8 cellular contexts compared by ENCODE assay signal in genomic region chr1:28642847-28643635, GRCh38. TPM values are rescaled to one million over a fixed set of nuclear protein-coding genes. Genes with fewer than 3 reads are reported as not detected.
DNase-seq lines count a peak whose midpoint lies in the region; ATAC-seq and TF ChIP-seq lines count a peak whose summit lies in the region.

A gene with protein sequence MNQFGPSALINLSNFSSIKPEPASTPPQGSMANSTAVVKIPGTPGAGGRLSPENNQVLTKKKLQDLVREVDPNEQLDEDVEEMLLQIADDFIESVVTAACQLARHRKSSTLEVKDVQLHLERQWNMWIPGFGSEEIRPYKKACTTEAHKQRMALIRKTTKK (minus strand): TSS chr1:28643067. CDS start chr1:28622081, 20,986 bp downstream.

- H3K27me3 Mint-ChIP-seq in activated CD4-positive, alpha-beta T cell treated with anti-CD3 and anti-CD28 coated beads, Interleukin-2, amount 10 ng/mL, durations not matched to agents 24 days and 14 days: no peaks in the 10 kb centered on the region

- H3K4me3 ChIP-seq in BLaER1 treated with 17β-estradiol and CSF1 and Interleukin-3, amounts not matched to agents 10 nM and 100 nM: peak within 1 kb of the TSS; percentile 76 to 93 (median 86)
- peak within 1 kb of the TSS; percentile 69 to 71 for H3K4me3 ChIP-seq in left lung

- peak within 1 kb of the TSS; percentile 99 for H3K27ac Mint-ChIP-seq in activated CD4-positive, alpha-beta T cell treated with anti-CD3 and anti-CD28 coated beads, Interleukin-2, amount 10 ng/mL, durations not matched to agents 24 days and 14 days

- H3K4me1 Mint-ChIP-seq in activated CD4-positive, alpha-beta T cell treated with anti-CD3 and anti-CD28 coated beads, Interleukin-2, amount 10 ng/mL, durations not matched to agents 24 days and 14 days: peaks cover 39% of the 10 kb centered on the region

- peak; percentile 67 for DNase-seq in GM19240 (ENCODE audit: insufficient read length, low spot score)
- DNase-seq in NCI-H526 (lab: John Stamatoyannopoulos, UW): peak; percentile 91 to 96
- peak; percentile 96 for DNase-seq in activated CD4-positive, alpha-beta T cell treated with anti-CD3 and anti-CD28 coated beads, Interleukin-2, amount 10 ng/mL, durations not matched to agents 24 days and 14 days
- peak; percentile 27 for DNase-seq in cortex of kidney (lab: John Stamatoyannopoulos, UW)
- peak; percentile 94 to 96 for DNase-seq in left lung
- DNase-seq in stimulated activated CD4-positive, alpha-beta T cell treated with anti-CD3 and anti-CD28 coated beads, Interleukin-2, amount 100 ng/mL, for 48 hours: peak; percentile 88 to 90

- H3K4me2 ChIP-seq in BLaER1 treated with 17β-estradiol and CSF1 and Interleukin-3, amounts not matched to agents 10 nM and 100 nM: peak within 1 kb of the TSS; percentile 85 to 96 (median 88)

- no peaks in the 10 kb centered on the region for H3K9me3 Mint-ChIP-seq in activated CD4-positive, alpha-beta T cell treated with anti-CD3 and anti-CD28 coated beads, Interleukin-2, amount 10 ng/mL, durations not matched to agents 24 days and 14 days

- peak; percentile 70 for ATAC-seq in HG03460 (IDR thresholded peaks at IDR 0.05; ENCODE audit: unreplicated experiment)
- ATAC-seq in left lung: peak; percentile 94

- H3K9ac ChIP-seq in BLaER1 treated with 17β-estradiol and CSF1 and Interleukin-3, amounts not matched to agents 10 nM and 100 nM: peak within 1 kb of the TSS; percentile 91 to 97 (median 94)

- H3K4me1 ChIP-seq in BLaER1 treated with 17β-estradiol and CSF1 and Interleukin-3, amounts not matched to agents 10 nM and 100 nM: peaks cover 41 to 65% (median 49%) of the 10 kb centered on the region in 10 experiments
- H3K4me1 ChIP-seq in left lung: peaks cover 16 to 45% of the 10 kb centered on the region in 2 donors

- TF ChIP-seq CTCF in left lung (IDR thresholded peaks at IDR 0.05): peak in 1 of 2 donors; percentile 35

- H3K27me3 ChIP-seq in BLaER1 treated with 17β-estradiol and CSF1 and Interleukin-3, amounts not matched to agents 10 nM and 100 nM: no peaks in the 10 kb centered on the region
- H3K27me3 ChIP-seq in left lung: no peaks in the 10 kb centered on the region

- H4K20me1 ChIP-seq in BLaER1 treated with 17β-estradiol and CSF1 and Interleukin-3, amounts not matched to agents 10 nM and 100 nM: peaks cover 0 to 14% (median 0%) of the 10 kb centered on the region in 11 experiments; a peak in 4 of 22 replicates

- intact Hi-C loops in activated CD4-positive, alpha-beta T cell treated with anti-CD3 and anti-CD28 coated beads, Interleukin-2, amount 10 ng/mL, durations not matched to agents 24 days and 14 days (cut with micrococcal nuclease): loop anchor here (1.0 to 5.0 kb wide), 4 partner anchors 62 to 539 kb away; partner anchors contain the start of genes SRSF4 and YTHDF2
- intact Hi-C loops in left lung (cut with DNase I): no loop called here

- H3K36me3 Mint-ChIP-seq in activated CD4-positive, alpha-beta T cell treated with anti-CD3 and anti-CD28 coated beads, Interleukin-2, amount 10 ng/mL, durations not matched to agents 24 days and 14 days (ENCODE audit: low read depth): peaks cover 11% of the 10 kb centered on the region

- no peaks in the 10 kb centered on the region for H3K36me3 ChIP-seq in BLaER1 treated with 17β-estradiol and CSF1 and Interleukin-3, amounts not matched to agents 10 nM and 100 nM
- no peaks in the 10 kb centered on the region for H3K36me3 ChIP-seq in left lung

- no peaks in the 10 kb centered on the region for H3K9me3 ChIP-seq in BLaER1 treated with 17β-estradiol and CSF1 and Interleukin-3, amounts not matched to agents 10 nM and 100 nM (replicated peaks in 1 of 11)
- no peaks in the 10 kb centered on the region for H3K9me3 ChIP-seq in left lung

- H3K27ac ChIP-seq in BLaER1 treated with 17β-estradiol and CSF1 and Interleukin-3, amounts not matched to agents 10 nM and 100 nM: peak within 1 kb of the TSS; percentile 92 to 97 (median 95)
- H3K27ac ChIP-seq in left lung: peak within 1 kb of the TSS; percentile 90 to 95

- H3K4me3 Mint-ChIP-seq in activated CD4-positive, alpha-beta T cell treated with anti-CD3 and anti-CD28 coated beads, Interleukin-2, amount 10 ng/mL, durations not matched to agents 24 days and 14 days: peak within 1 kb of the TSS; percentile 98

RNA-seq across cellular contexts. Expression of the gene that starts here (rescaled TPM):
- 31.7 and 33.8 TPM in 2 replicates for total RNA-seq in activated CD4-positive, alpha-beta T cell treated with anti-CD3 and anti-CD28 coated beads, Interleukin-2, amount 10 ng/mL, durations not matched to agents 24 days and 14 days
- total RNA-seq in left lung: 10 to 100 TPM; 23.2 to 25.2 TPM

Comparison
In these comparisons a context has a peak if more than half of its experiments do, and no peak if none do; other contexts are left out.
1. Peak in every context shown above with its lines: DNase-seq, ATAC-seq, H3K4me3 ChIP-seq and H3K27ac ChIP-seq.
2. DNase-seq: peak in every context shown above with its lines; median percentile 96 in activated CD4-positive, alpha-beta T cell treated with anti-CD3 and anti-CD28 coated beads, Interleukin-2, amount 10 ng/mL, durations not matched to agents 24 days and 14 days; 95 in left lung; 94 in NCI-H526; 89 in stimulated activated CD4-positive, alpha-beta T cell treated with anti-CD3 and anti-CD28 coated beads, Interleukin-2, amount 100 ng/mL, for 48 hours; 67 in GM19240; 27 in cortex of kidney.